Comparison of ENCODE assay signal across 8 cellular contexts in genomic region chr11:58574851-58575250, GRCh38. TPM values are rescaled to one million over a fixed set of nuclear protein-coding genes. Genes with fewer than 3 reads are reported as not detected.
DNase-seq lines count a peak whose midpoint lies in the region; ATAC-seq and TF ChIP-seq lines count a peak whose summit lies in the region.

No MANE protein-coding gene starts in this region.

- H3K4me1 ChIP-seq in DOHH2 (ENCODE audit: control insufficient read depth, low read length) (peaks cover 42% of the 10 kb centered on the region), OCI-LY3 (ENCODE audit: low read length) (peaks cover 40% of the 10 kb centered on the region), duodenal mucosa (ENCODE audit: control insufficient read depth in 1 of 2, insufficient read depth in 2 of 2, low read length in 2 of 2) (peaks cover 18 to 27% of the 10 kb centered on the region in 2 donors), sigmoid colon (peaks cover 0 to 40% (median 29%) of the 10 kb centered on the region in 4 donors), BE2C (no peaks in the 10 kb centered on the region), SJCRH30 (0 out of 2 replicates have a peak, but pooled peaks cover 3% of the 10 kb centered on the region)

- H2AFZ ChIP-seq in OCI-LY3 (ENCODE audit: low read depth, low read length), result no peak overlapping the region

- TF ChIP-seq CTCF in DOHH2 (IDR thresholded peaks at IDR 0.05; ENCODE audit: low read depth, low read length, poor library complexity, severe bottlenecking) (no peak), OCI-LY3 (IDR thresholded peaks at IDR 0.05; ENCODE audit: low read depth, low read length) (no peak), sigmoid colon (IDR thresholded peaks at IDR 0.05) (no peak), BE2C (IDR thresholded peaks at IDR 0.05; ENCODE audit: low read depth, low read length) (no peak)

- peak overlapping the region; percentile 96 for H3K27ac ChIP-seq in DOHH2 (ENCODE audit: low read depth, low read length)
- peak overlapping the region; percentile 94 for H3K27ac ChIP-seq in OCI-LY3 (ENCODE audit: low read length)
- H3K27ac ChIP-seq in duodenal mucosa (ENCODE audit: low read depth, low read length), result no peak overlapping the region
- peak overlapping the region; percentile 12 to 100 (median 77) for H3K27ac ChIP-seq in sigmoid colon
- no peak overlapping the region for H3K27ac ChIP-seq in SJCRH30

- H3K27me3 ChIP-seq in DOHH2 (ENCODE audit: control insufficient read depth, low read length), result no peaks in the 10 kb centered on the region
- no peaks in the 10 kb centered on the region for H3K27me3 ChIP-seq in OCI-LY3 (ENCODE audit: low read depth, low read length)
- H3K27me3 ChIP-seq in duodenal mucosa (ENCODE audit: control insufficient read depth in 1 of 2, insufficient read depth in 2 of 2, low read length in 2 of 2), result no peaks in the 10 kb centered on the region
- H3K27me3 ChIP-seq in sigmoid colon, result no peaks in the 10 kb centered on the region
- H3K27me3 ChIP-seq in BE2C, result no peaks in the 10 kb centered on the region
- no peaks in the 10 kb centered on the region for H3K27me3 ChIP-seq in SJCRH30

- H3K4me2 ChIP-seq in DOHH2 (ENCODE audit: low read length), result peak overlapping the region; percentile 95
- H3K4me2 ChIP-seq in OCI-LY3 (ENCODE audit: low read length), result peak overlapping the region; percentile 92

- H3F3A ChIP-seq in DOHH2 (ENCODE audit: control insufficient read depth, insufficient read depth), result peaks cover 27% of the 10 kb centered on the region

- DNase-seq in sigmoid colon, result no peak
- DNase-seq in BE2C, result no peak
- DNase-seq in SJCRH30, result no peak
- DNase-seq in NCI-H82 treated with DMSO at 0.1 percent for 48 hours (lab: John Stamatoyannopoulos, UW; ENCODE audit: unreplicated experiment), result no peak

- intact Hi-C loops in sigmoid colon (cut with DNase I), result loop anchor here (5.0 to 10.0 kb wide), 6 partner anchors 102 to 1253 kb away; partner anchors contain the start of genes FAM111A, STX3, TNKS1BP1 and ZDHHC5

- H3K4me3 ChIP-seq in DOHH2 (ENCODE audit: low read length), result peak overlapping the region; percentile 92
- H3K4me3 ChIP-seq in OCI-LY3 (ENCODE audit: low read length), result peak overlapping the region; percentile 75
- H3K4me3 ChIP-seq in duodenal mucosa (ENCODE audit: low read depth in 1 of 2, low read length in 2 of 2), result peak overlapping the region; percentile 56 to 60
- peak overlapping the region in 1 of 4 donors; percentile 11 for H3K4me3 ChIP-seq in sigmoid colon
- no peak overlapping the region for H3K4me3 ChIP-seq in BE2C (ENCODE audit: low read depth, low read length)
- no peak overlapping the region for H3K4me3 ChIP-seq in SJCRH30

- TF ChIP-seq EP300 in sigmoid colon (IDR thresholded peaks at IDR 0.05), result no peak

- ATAC-seq in HG03139 (IDR thresholded peaks at IDR 0.05; ENCODE audit: unreplicated experiment), result no peak

- H3K9me3 ChIP-seq in DOHH2 (ENCODE audit: control insufficient read depth, insufficient read depth, low read length) (no peaks in the 10 kb centered on the region), OCI-LY3 (ENCODE audit: insufficient read depth, low read length) (no peaks in the 10 kb centered on the region), duodenal mucosa (ENCODE audit: control insufficient read depth in 1 of 2, low read length in 2 of 2) (no peaks in the 10 kb centered on the region), sigmoid colon (no peaks in the 10 kb centered on the region), BE2C (no peaks in the 10 kb centered on the region), SJCRH30 (replicated peaks) (no peaks in the 10 kb centered on the region)

- H3K9ac ChIP-seq in OCI-LY3 (ENCODE audit: low read length) (peak overlapping the region; percentile 95), duodenal mucosa (ENCODE audit: low read depth in 1 of 2, low read length in 2 of 2) (peak overlapping the region in 1 of 2 donors; percentile 50)

- H3K79me2 ChIP-seq in DOHH2 (ENCODE audit: control insufficient read depth, low read length) (peaks cover 76% of the 10 kb centered on the region), OCI-LY3 (ENCODE audit: low read length) (peaks cover 45% of the 10 kb centered on the region)

- no peaks in the 10 kb centered on the region for H3K9me2 ChIP-seq in DOHH2 (replicated peaks; ENCODE audit: control insufficient read depth, low read length)

- H4K20me1 ChIP-seq in DOHH2 (ENCODE audit: control insufficient read depth, insufficient read depth, low read depth, low read length), result peaks cover 7% of the 10 kb centered on the region; the same call in 1 of the 2 replicates
- H4K20me1 ChIP-seq in OCI-LY3 (ENCODE audit: insufficient read depth, low read length), result peaks cover 3% of the 10 kb centered on the region

- H3K36me3 ChIP-seq in DOHH2 (ENCODE audit: control insufficient read depth, low read length) (peaks cover 53% of the 10 kb centered on the region), OCI-LY3 (replicated peaks; ENCODE audit: low read depth, low read length) (peaks cover 5% of the 10 kb centered on the region), duodenal mucosa (ENCODE audit: control insufficient read depth in 1 of 2, insufficient read depth in 2 of 2, low read length in 2 of 2) (peaks cover under 1 to 4% of the 10 kb centered on the region in 2 donors), sigmoid colon (peaks cover 0 to 5% (median 1%) of the 10 kb centered on the region in 4 donors), BE2C (peaks cover 3% of the 10 kb centered on the region; the same call in 1 of the 2 replicates), SJCRH30 (no peaks in the 10 kb centered on the region)

- TF ChIP-seq POLR2A in sigmoid colon (IDR thresholded peaks at IDR 0.05), result no peak

RNA-seq across cellular contexts. Expression of gene LPXN, which starts 0.8 kb away (rescaled TPM):
- total RNA-seq in sigmoid colon, result 10 to 100 TPM in 1 of 4 donors, 1 to 10 TPM in 3; 4.8 to 11.4 (median 6.9) TPM
- 10 to 100 TPM; 12.0 to 26.8 (median 13.6) TPM for polyA plus RNA-seq in sigmoid colon
- 2.9 TPM for polyA plus RNA-seq in BE2C (2012; ENCODE audit: insufficient read depth, insufficient read length, low read depth)
- total RNA-seq in SJCRH30 (2014; rRNA removed; shearing (Covaris generic)), result 1.9 TPM in 2 replicates

RNA-seq across cellular contexts. Expression of gene ZFP91, which starts 4.0 kb away (rescaled TPM):
- total RNA-seq in sigmoid colon, result 10 to 100 TPM; 68.4 to 77.4 (median 74.0) TPM
- 10 to 100 TPM; 31.6 to 43.2 (median 34.2) TPM for polyA plus RNA-seq in sigmoid colon
- polyA plus RNA-seq in BE2C (2012; ENCODE audit: insufficient read depth, insufficient read length, low read depth), result 19.7 TPM
- total RNA-seq in SJCRH30 (2014; rRNA removed; shearing (Covaris generic)), result 56.4 and 60.5 TPM in 2 replicates

RNA-seq across cellular contexts. Expression of gene CNTF, which starts 47.6 kb away (rescaled TPM):
- 1 to 10 TPM; 1.2 to 1.8 (median 1.7) TPM for total RNA-seq in sigmoid colon
- polyA plus RNA-seq in sigmoid colon, result under 1 TPM in 1 of 3 donors, not detected in 2; 0.87 TPM
- 1.0 TPM for polyA plus RNA-seq in BE2C (2012; ENCODE audit: insufficient read depth, insufficient read length, low read depth)
- total RNA-seq in SJCRH30 (2014; rRNA removed; shearing (Covaris generic)), result 1.5 and 1.6 TPM in 2 replicates

Comparison
In these comparisons a context has a peak if more than half of its experiments do, and no peak if none do; other contexts are left out.
1. H3K27ac ChIP-seq: peak in DOHH2 (single experiment), OCI-LY3 (single experiment) and sigmoid colon (4 of 4); none in duodenal mucosa (single experiment) and SJCRH30 (single experiment).
2. H3K4me3 ChIP-seq: peak in DOHH2 (single experiment), OCI-LY3 (single experiment) and duodenal mucosa (2 of 2); none in BE2C (single experiment) and SJCRH30 (single experiment).